In genomic region chr1:224407546-224408293, GRCh38 we compare ENCODE assay signal across 19 cellular contexts. TPM values are rescaled to one million over a fixed set of nuclear protein-coding genes. Genes with fewer than 3 reads are reported as not detected.
DNase-seq lines count a peak whose midpoint lies in the region; ATAC-seq and TF ChIP-seq lines count a peak whose summit lies in the region.
"Had no signal": no experiment of that assay in that cellular context is flagged by ENCODE, and none has a peak within 500 bp of the region (broad histone marks: within the 10 kb centered on the region; RNA-seq: fewer than 3 reads in every experiment).

No MANE protein-coding gene starts in this region.

- no peak overlapping the region for H3K4me3 ChIP-seq in GM23338
- H3K4me3 ChIP-seq in OCI-LY3 (ENCODE audit: low read length) = no peak overlapping the region
- H3K4me3 ChIP-seq in WERI-Rb-1 (ENCODE audit: low read depth, low read length) = no peak overlapping the region
- H3K4me3 ChIP-seq: mucosa of descending colon, thoracic aorta had no signal

- H3K27me3 ChIP-seq in GM23338 (ENCODE audit: insufficient read depth) (no peaks in the 10 kb centered on the region), OCI-LY3 (ENCODE audit: low read depth, low read length) (no peaks in the 10 kb centered on the region), WERI-Rb-1 (ENCODE audit: insufficient read depth, low read depth, severe bottlenecking) (no peaks in the 10 kb centered on the region)
- H3K27me3 ChIP-seq: neutrophil had no signal

- H3K4me1 ChIP-seq in GM23338 (ENCODE audit: insufficient read depth) (no peaks in the 10 kb centered on the region), OCI-LY3 (ENCODE audit: low read length) (peaks cover 26% of the 10 kb centered on the region)

- H3K9ac ChIP-seq in OCI-LY3 (ENCODE audit: low read length) = no peak overlapping the region

- H3K4me3 Mint-ChIP-seq in GM23338 (no peak overlapping the region), chondrocyte (ENCODE audit: unreplicated experiment) (no peak overlapping the region)
- H3K4me3 Mint-ChIP-seq: stimulated activated effector memory CD8-positive, alpha-beta T cell treated with anti-CD3 and anti-CD28 coated beads, Interleukin-12 subunit alpha, Interleukin-12 subunit beta, amount 100 ng/mL, for 72 hours had no signal

- peak overlapping the region; percentile 52; the same call in 1 of the 2 replicates for H3K27ac ChIP-seq in GM23338 (ENCODE audit: low read depth)
- H3K27ac ChIP-seq in OCI-LY3 (ENCODE audit: low read length) = no peak overlapping the region; the same call in 1 of the 2 replicates
- no peak overlapping the region for H3K27ac ChIP-seq in WERI-Rb-1
- H3K27ac ChIP-seq: neutrophil, thoracic aorta had no signal

- H3K79me2 ChIP-seq in GM23338 (replicated peaks; ENCODE audit: insufficient read depth) (no peaks in the 10 kb centered on the region), OCI-LY3 (ENCODE audit: low read length) (peaks cover 24% of the 10 kb centered on the region)

- H3K4me2 ChIP-seq in GM23338 (no peak overlapping the region), OCI-LY3 (ENCODE audit: low read length) (peak overlapping the region; percentile 17; the same call in 1 of the 2 replicates)

- H3K36me3 Mint-ChIP-seq in GM23338 (ENCODE audit: low read depth) (peaks cover 75% of the 10 kb centered on the region), chondrocyte (ENCODE audit: low read depth) (peaks cover 33% of the 10 kb centered on the region)

- H3K9me3 Mint-ChIP-seq in GM23338 = no peaks in the 10 kb centered on the region
- H3K9me3 Mint-ChIP-seq in chondrocyte (ENCODE audit: low read depth) = no peaks in the 10 kb centered on the region
- H3K9me3 Mint-ChIP-seq: stimulated activated effector memory CD8-positive, alpha-beta T cell treated with anti-CD3 and anti-CD28 coated beads, Interleukin-12 subunit alpha, Interleukin-12 subunit beta, amount 100 ng/mL, for 72 hours had no signal

- H4K20me1 ChIP-seq in GM23338 (replicated peaks; ENCODE audit: insufficient read depth) (peaks cover 16% of the 10 kb centered on the region; the same call in 1 of the 2 replicates), OCI-LY3 (ENCODE audit: insufficient read depth, low read length) (peaks cover 26% of the 10 kb centered on the region)

- no peak for TF ChIP-seq POLR2A in GM18505 (IDR thresholded peaks at IDR 0.05; ENCODE audit: borderline replicate concordance, extremely low read depth, insufficient read depth, insufficient read length)

- no peaks in the 10 kb centered on the region; the same call in 1 of the 2 replicates for H3F3A ChIP-seq in GM23338 (replicated peaks; ENCODE audit: low read depth)

- no peak for ATAC-seq in GM23338
- peak; percentile 57 for ATAC-seq in omental fat pad (ENCODE audit: low FRiP score)
- no peak for ATAC-seq in GM18505 (IDR thresholded peaks at IDR 0.05; ENCODE audit: unreplicated experiment)
- ATAC-seq: left colon; mucosa of descending colon; stimulated activated effector memory CD8-positive, alpha-beta T cell treated with anti-CD3 and anti-CD28 coated beads, Interleukin-12 subunit alpha, Interleukin-12 subunit beta, amount 100 ng/mL, for 72 hours had no signal

- H2AFZ ChIP-seq in GM23338 (no peak overlapping the region), OCI-LY3 (ENCODE audit: low read depth, low read length) (no peak overlapping the region)

- DNase-seq in GM23338 (ENCODE audit: low spot score) = no peak
- DNase-seq in chondrocyte (ENCODE audit: low spot score) = no peak
- no peak for DNase-seq in omental fat pad (ENCODE audit: low spot score)
- no peak for DNase-seq in cerebellar nuclear complex (lab: John Stamatoyannopoulos, UW)
- no peak for DNase-seq in WERI-Rb-1
- DNase-seq: activated CD4-positive, CD25-positive, alpha-beta regulatory T cell treated with anti-CD3 and anti-CD28 coated beads, Interleukin-2, amount 50 U/mL, for 72 hours; activated effector memory CD4-positive, alpha-beta T cell treated with Interleukin-2 at 50 U/mL for 16 hours; anterior cingulate cortex; left colon; MM.1S; mucosa of descending colon; NCI-H446 treated with DMSO at 0.1 percent for 48 hours; Right ventricle myocardium superior; stimulated activated CD4-positive, alpha-beta T cell treated with anti-CD3 and anti-CD28 coated beads, Interleukin-15, amount 100 ng/mL, for 24 hours had no signal

- H3K27ac Mint-ChIP-seq in GM23338 (no peak overlapping the region), chondrocyte (ENCODE audit: unreplicated experiment) (peak overlapping the region; percentile 8)

- H3K9me3 ChIP-seq in OCI-LY3 (ENCODE audit: insufficient read depth, low read length) (no peaks in the 10 kb centered on the region), WERI-Rb-1 (ENCODE audit: severe bottlenecking) (no peaks in the 10 kb centered on the region)
- H3K9me3 ChIP-seq: mucosa of descending colon, neutrophil, thoracic aorta had no signal

- H3K4me1 Mint-ChIP-seq in GM23338 (no peaks in the 10 kb centered on the region), chondrocyte (ENCODE audit: low read depth) (peaks cover 37% of the 10 kb centered on the region)

- peaks cover 7% of the 10 kb centered on the region for H3K27me3 Mint-ChIP-seq in GM23338 (ENCODE audit: insufficient read depth, low read depth, poor library complexity)
- H3K27me3 Mint-ChIP-seq in chondrocyte (ENCODE audit: low read depth) = no peaks in the 10 kb centered on the region

- H3K9me2 ChIP-seq in GM23338 (ENCODE audit: insufficient read depth) = no peaks in the 10 kb centered on the region

- TF ChIP-seq CTCF in GM23338 (conservative IDR thresholded peaks at IDR 0.05; ENCODE audit: low read depth in 2 of 2) (no peak), OCI-LY3 (IDR thresholded peaks at IDR 0.05; ENCODE audit: low read depth, low read length) (no peak), chondrocyte (IDR thresholded peaks at IDR 0.05) (no peak), omental fat pad (IDR thresholded peaks at IDR 0.05) (no peak), WERI-Rb-1 (IDR thresholded peaks at IDR 0.05; ENCODE audit: low read depth, low read length) (no peak)

- H3K36me3 ChIP-seq in GM23338 (ENCODE audit: insufficient read depth) (peaks cover 46% of the 10 kb centered on the region; the same call in 1 of the 2 replicates), OCI-LY3 (replicated peaks; ENCODE audit: low read depth, low read length) (peaks cover 58% of the 10 kb centered on the region), WERI-Rb-1 (peaks cover 11% of the 10 kb centered on the region)

TF ChIP-seq in GM23338, 12 proteins besides CTCF, POLR2A, EP300 and RAD21:
- TF ChIP-seq JUNB (IDR thresholded peaks at IDR 0.05; ENCODE audit: unreplicated experiment) = no peak
- TF ChIP-seq NANOG (IDR thresholded peaks at IDR 0.05; ENCODE audit: borderline replicate concordance) = no peak
- no peak for TF ChIP-seq REST (IDR thresholded peaks at IDR 0.05; ENCODE audit: unreplicated experiment)

RNA-seq across cellular contexts. Expression of gene WDR26, which starts 26.9 kb away (rescaled TPM):
- 71.0 and 74.6 TPM in 2 replicates for total RNA-seq in GM23338 (2014; rRNA removed; shearing (Covaris generic))
- 13.9 and 16.9 TPM in 2 replicates for polyA plus RNA-seq in GM23338 (2016; fragmentation: Nextera tagmentation; extraction: Ambion mirVana)
- total RNA-seq in chondrocyte = 79.5 to 84.0 TPM (median 81.5 TPM) in 3 replicates
- total RNA-seq in omental fat pad = 100 to 1,000 TPM in 1 of 4 donors, 10 to 100 TPM in 3; 79.9 to 101 (median 93.8) TPM

RNA-seq across cellular contexts. Expression of gene CNIH4, which starts 51.0 kb away (rescaled TPM):
- 47.4 and 53.5 TPM in 2 replicates for total RNA-seq in GM23338 (2014; rRNA removed; shearing (Covaris generic))
- 191 and 194 TPM in 2 replicates for polyA plus RNA-seq in GM23338 (2016; fragmentation: Nextera tagmentation; extraction: Ambion mirVana)
- total RNA-seq in chondrocyte (45.4 to 55.8 TPM (median 52.7 TPM) in 3 replicates), omental fat pad (10 to 100 TPM; 32.2 to 63.8 (median 35.7) TPM)
